1 cellular context compared by ENCODE assay signal in the genomic region with DNA sequence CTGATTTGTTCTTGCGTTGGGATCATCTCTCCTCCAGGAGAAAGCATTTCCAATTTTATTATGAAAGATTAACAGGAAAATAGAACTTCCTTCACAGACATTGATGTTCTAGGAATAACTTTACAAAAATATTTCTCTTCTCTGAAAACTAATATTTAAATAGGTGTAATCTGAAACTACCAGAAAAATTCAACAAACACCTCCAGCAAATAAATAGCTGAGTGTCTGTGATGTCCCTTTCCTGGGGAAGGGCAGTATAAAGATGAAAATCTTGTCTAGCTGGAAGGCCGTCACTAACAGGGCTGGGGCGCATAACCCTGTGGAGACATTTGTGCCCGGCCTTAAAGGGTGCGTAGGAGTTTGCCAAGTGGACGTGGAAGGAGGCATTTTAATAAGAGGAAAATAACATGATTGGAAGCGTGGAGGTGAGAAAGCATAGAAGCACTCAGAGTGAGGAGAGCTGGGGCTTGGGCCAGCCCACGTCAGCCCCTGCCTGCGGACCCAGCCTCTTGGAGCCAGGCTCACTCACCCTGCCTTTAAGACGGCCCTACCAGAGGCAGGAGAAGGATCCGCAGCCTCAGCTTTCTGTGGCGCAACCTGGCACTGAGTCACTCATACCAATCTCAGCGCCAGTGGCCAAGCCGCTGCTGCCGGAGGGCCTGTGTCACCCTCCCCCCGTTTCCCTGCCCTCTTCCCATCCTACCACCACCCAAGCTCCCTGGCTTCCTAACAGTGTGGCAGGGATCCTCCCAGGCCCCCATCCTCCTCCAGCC.
TF ChIP-seq lines count a peak whose summit lies in the region.

No MANE protein-coding gene starts in this region.

TF ChIP-seq in SK-N-SH, 30 proteins besides CTCF, POLR2A, EP300 and RAD21 (continued from another document):
- TF ChIP-seq, protein P1, sequence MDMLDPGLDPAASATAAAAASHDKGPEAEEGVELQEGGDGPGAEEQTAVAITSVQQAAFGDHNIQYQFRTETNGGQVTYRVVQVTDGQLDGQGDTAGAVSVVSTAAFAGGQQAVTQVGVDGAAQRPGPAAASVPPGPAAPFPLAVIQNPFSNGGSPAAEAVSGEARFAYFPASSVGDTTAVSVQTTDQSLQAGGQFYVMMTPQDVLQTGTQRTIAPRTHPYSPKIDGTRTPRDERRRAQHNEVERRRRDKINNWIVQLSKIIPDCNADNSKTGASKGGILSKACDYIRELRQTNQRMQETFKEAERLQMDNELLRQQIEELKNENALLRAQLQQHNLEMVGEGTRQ (IDR thresholded peaks at IDR 0.05; ENCODE audit: borderline replicate concordance, low read depth, low read length), result no peak
- TF ChIP-seq JUND (IDR thresholded peaks at IDR 0.05) (peak; percentile 78), SIN3A (IDR thresholded peaks at IDR 0.05; ENCODE audit: borderline replicate concordance, low read depth, low read length) (no peak), TEAD4 (IDR thresholded peaks at IDR 0.05; ENCODE audit: borderline replicate concordance, insufficient read depth) (0 out of 2 replicates have a peak, but pooled peaks have one; percentile 42), NRF1 (IDR thresholded peaks at IDR 0.05; ENCODE audit: low read depth, low read length) (no peak), RFX5 (IDR thresholded peaks at IDR 0.05; ENCODE audit: low read length) (no peak), CHD2 (IDR thresholded peaks at IDR 0.05; ENCODE audit: low read length, partially characterized antibody) (no peak), NFIC (IDR thresholded peaks at IDR 0.05; ENCODE audit: borderline replicate concordance) (peak; percentile 74), EZH2phosphoT487 (IDR thresholded peaks at IDR 0.05; ENCODE audit: borderline replicate concordance, low read depth) (no peak), FOSL2 (IDR thresholded peaks at IDR 0.05; ENCODE audit: borderline replicate concordance, low read depth) (peak; percentile 78; the same call in 1 of the 2 replicates), RCOR1 (IDR thresholded peaks at IDR 0.05; ENCODE audit: low read length) (no peak)
- TF ChIP-seq, protein P2, sequence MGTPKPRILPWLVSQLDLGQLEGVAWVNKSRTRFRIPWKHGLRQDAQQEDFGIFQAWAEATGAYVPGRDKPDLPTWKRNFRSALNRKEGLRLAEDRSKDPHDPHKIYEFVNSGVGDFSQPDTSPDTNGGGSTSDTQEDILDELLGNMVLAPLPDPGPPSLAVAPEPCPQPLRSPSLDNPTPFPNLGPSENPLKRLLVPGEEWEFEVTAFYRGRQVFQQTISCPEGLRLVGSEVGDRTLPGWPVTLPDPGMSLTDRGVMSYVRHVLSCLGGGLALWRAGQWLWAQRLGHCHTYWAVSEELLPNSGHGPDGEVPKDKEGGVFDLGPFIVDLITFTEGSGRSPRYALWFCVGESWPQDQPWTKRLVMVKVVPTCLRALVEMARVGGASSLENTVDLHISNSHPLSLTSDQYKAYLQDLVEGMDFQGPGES (IDR thresholded peaks at IDR 0.05; ENCODE audit: low read depth, low read length), result no peak
- TF ChIP-seq, protein P3, sequence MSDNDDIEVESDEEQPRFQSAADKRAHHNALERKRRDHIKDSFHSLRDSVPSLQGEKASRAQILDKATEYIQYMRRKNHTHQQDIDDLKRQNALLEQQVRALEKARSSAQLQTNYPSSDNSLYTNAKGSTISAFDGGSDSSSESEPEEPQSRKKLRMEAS (IDR thresholded peaks at IDR 0.05; ENCODE audit: low read depth), result peak; percentile 56
- TF ChIP-seq, protein P4, sequence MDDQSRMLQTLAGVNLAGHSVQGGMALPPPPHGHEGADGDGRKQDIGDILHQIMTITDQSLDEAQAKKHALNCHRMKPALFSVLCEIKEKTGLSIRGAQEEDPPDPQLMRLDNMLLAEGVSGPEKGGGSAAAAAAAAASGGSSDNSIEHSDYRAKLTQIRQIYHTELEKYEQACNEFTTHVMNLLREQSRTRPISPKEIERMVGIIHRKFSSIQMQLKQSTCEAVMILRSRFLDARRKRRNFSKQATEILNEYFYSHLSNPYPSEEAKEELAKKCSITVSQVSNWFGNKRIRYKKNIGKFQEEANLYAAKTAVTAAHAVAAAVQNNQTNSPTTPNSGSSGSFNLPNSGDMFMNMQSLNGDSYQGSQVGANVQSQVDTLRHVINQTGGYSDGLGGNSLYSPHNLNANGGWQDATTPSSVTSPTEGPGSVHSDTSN (IDR thresholded peaks at IDR 0.05), result peak; percentile 68; the same call in 1 of the 2 replicates
- TF ChIP-seq, protein P5, sequence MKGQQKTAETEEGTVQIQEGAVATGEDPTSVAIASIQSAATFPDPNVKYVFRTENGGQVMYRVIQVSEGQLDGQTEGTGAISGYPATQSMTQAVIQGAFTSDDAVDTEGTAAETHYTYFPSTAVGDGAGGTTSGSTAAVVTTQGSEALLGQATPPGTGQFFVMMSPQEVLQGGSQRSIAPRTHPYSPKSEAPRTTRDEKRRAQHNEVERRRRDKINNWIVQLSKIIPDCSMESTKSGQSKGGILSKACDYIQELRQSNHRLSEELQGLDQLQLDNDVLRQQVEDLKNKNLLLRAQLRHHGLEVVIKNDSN (IDR thresholded peaks at IDR 0.05; ENCODE audit: borderline replicate concordance, low read depth), result no peak
TF ChIP-seq in SK-N-SH: peak in this region for 11.
